21 cellular contexts compared by ENCODE assay signal in the genomic region with DNA sequence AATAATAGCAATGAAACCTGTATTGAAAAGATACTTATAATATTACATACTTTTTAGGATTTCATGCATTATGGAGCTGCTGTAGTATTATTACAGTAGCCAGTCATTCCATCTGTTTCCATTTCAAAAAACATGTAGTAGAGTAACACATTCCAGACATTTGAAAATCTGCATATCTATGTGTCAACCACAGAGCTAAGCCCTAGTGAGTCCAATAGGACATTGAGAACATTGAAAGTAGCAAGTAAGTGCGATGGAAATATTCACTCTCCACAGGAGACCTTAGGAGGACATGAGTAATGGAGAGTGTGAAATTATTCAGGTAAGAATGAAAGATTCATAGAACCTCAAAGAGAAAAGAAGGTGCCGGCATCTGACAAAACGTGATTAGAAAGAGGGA. TPM values are rescaled to one million over a fixed set of nuclear protein-coding genes. Genes with fewer than 3 reads are reported as not detected.
DNase-seq lines count a peak whose midpoint lies in the region; ATAC-seq, FAIRE-seq and TF ChIP-seq lines count a peak whose summit lies in the region.
"Had no signal": no experiment of that assay in that cellular context is flagged by ENCODE, and none has a peak within 500 bp of the region (broad histone marks: within the 10 kb centered on the region; RNA-seq: fewer than 3 reads in every experiment).

No MANE protein-coding gene starts in this region.

- H3F3A ChIP-seq in GM23338 (replicated peaks; ENCODE audit: low read depth), result no peaks in the 10 kb centered on the region

- H3K36me3 Mint-ChIP-seq in GM23338 (ENCODE audit: low read depth) (peaks cover 69% of the 10 kb centered on the region), WTC11 (peaks cover 43% of the 10 kb centered on the region), memory B cell (peaks cover 19% of the 10 kb centered on the region)

- H3K27ac Mint-ChIP-seq in GM23338 (peak overlapping the region; percentile 64), WTC11 (peak overlapping the region; percentile 83), memory B cell (peak overlapping the region; percentile 31)

- H3K27me3 ChIP-seq in GM23338 (ENCODE audit: insufficient read depth), result no peaks in the 10 kb centered on the region

- peaks cover 14% of the 10 kb centered on the region; the same call in 2 of the 3 replicates for H3K4me1 ChIP-seq in A549
- peaks cover 14% of the 10 kb centered on the region for H3K4me1 ChIP-seq in GM23338 (ENCODE audit: insufficient read depth)

- ATAC-seq in A549 (no peak), GM23338 (no peak; the same call in 1 of the 3 replicates), WTC11 (peak; percentile 56), memory B cell (ENCODE audit: low read depth) (no peak), HG03469 (IDR thresholded peaks at IDR 0.05; ENCODE audit: unreplicated experiment) (no peak)

- H3K4me2 ChIP-seq in A549, result no peak overlapping the region
- no peak overlapping the region for H3K4me2 ChIP-seq in GM23338
- H3K4me2 ChIP-seq: KMS-11, PC-9 had no signal

- CTCF ChIA-PET in A549 (lab: Yijun Ruan, JAX) (interaction anchor here (1.8 kb wide), 1 partner anchor 16 kb away, joined by 7 read pairs; the partner anchor contains the start of gene NSMCE4A), WTC11 (lab: Charles Lee) (interaction anchor here (1.0 kb wide), 1 partner anchor 153 kb away, joined by 3 read pairs; no protein-coding TSS in a partner anchor)

- H4K20me1 ChIP-seq in GM23338 (replicated peaks; ENCODE audit: insufficient read depth), result no peaks in the 10 kb centered on the region

- POLR2A ChIA-PET in A549 (lab: Yijun Ruan, JAX) (no interaction called here), WTC11 (lab: Charles Lee) (interaction anchor here (0.9 kb wide), 1 partner anchor 16 kb away, joined by 3 read pairs; no protein-coding TSS in a partner anchor)

- peak; percentile 7 for FAIRE-seq in A549 (lab: Jason Lieb, UNC)
- no peak for FAIRE-seq in RCC 7860 (lab: Jason Lieb, UNC)
- FAIRE-seq: GM19239 had no signal

- H3K27me3 Mint-ChIP-seq in GM23338 (ENCODE audit: insufficient read depth, low read depth, poor library complexity) (peaks cover 2% of the 10 kb centered on the region), WTC11 (ENCODE audit: low read depth) (no peaks in the 10 kb centered on the region), memory B cell (no peaks in the 10 kb centered on the region)
- H3K27me3 Mint-ChIP-seq: CD4-positive, CD25-positive, alpha-beta regulatory T cell had no signal

- WGBS in A549 (ENCODE audit: missing lambda C conversion rate), result 95% methylated on average over 3 of the region's 3 CpGs

- no peak for TF ChIP-seq RAD21 in A549 (conservative IDR thresholded peaks at IDR 0.05 in 1 of 2, IDR thresholded peaks at IDR 0.05 in 1 of 2)

- DNase-seq in A549 (ENCODE audit: low read depth in 1 of 2, low spot score in 1 of 2) (no peak), GM23338 (ENCODE audit: low spot score) (no peak), WTC11 (ENCODE audit: low spot score) (no peak), memory B cell (ENCODE audit: low spot score in 2 of 2) (no peak), inferior parietal cortex (ENCODE audit: extremely low spot score) (no peak), RCC 7860 (ENCODE audit: low spot score) (no peak)
- DNase-seq: CD4-positive, CD25-positive, alpha-beta regulatory T cell; DMS79; IMR-90; NCI-H1092 treated with DMSO at 0.1 percent for 48 hours; NCI-H1436 treated with DMSO at 0.1 percent for 48 hours; NCI-H2029; NCI-H226; NCI-H510A treated with DMSO at 0.1 percent for 48 hours; NCI-H748 treated with DMSO at 0.1 percent for 48 hours; PC-9; SIG-M5 had no signal

- H3K4me1 Mint-ChIP-seq in GM23338 (peaks cover 18% of the 10 kb centered on the region; the same call in 2 of the 3 replicates), WTC11 (peaks cover 14% of the 10 kb centered on the region), memory B cell (no peaks in the 10 kb centered on the region)

- H3K36me3 ChIP-seq in GM23338 (ENCODE audit: insufficient read depth), result 0 out of 2 replicates have a peak, but pooled peaks cover 8% of the 10 kb centered on the region

- H3K4me3 ChIP-seq in A549 (no peak overlapping the region), GM23338 (no peak overlapping the region)
- H3K4me3 ChIP-seq: PC-9 had no signal

- no peaks in the 10 kb centered on the region for H3K9me3 ChIP-seq in A549

- TF ChIP-seq POLR2A in A549 (IDR thresholded peaks at IDR 0.05; ENCODE audit: low read length), result no peak

- H3K9me3 Mint-ChIP-seq in GM23338 (no peaks in the 10 kb centered on the region), WTC11 (no peaks in the 10 kb centered on the region), memory B cell (no peaks in the 10 kb centered on the region)
- H3K9me3 Mint-ChIP-seq: CD4-positive, CD25-positive, alpha-beta regulatory T cell had no signal

- no peaks in the 10 kb centered on the region for H3K79me2 ChIP-seq in GM23338 (replicated peaks; ENCODE audit: insufficient read depth)

- H3K27ac ChIP-seq in A549 (no peak overlapping the region), GM23338 (ENCODE audit: low read depth) (no peak overlapping the region)
- H3K27ac ChIP-seq: HL-60, KMS-11, PC-9 had no signal

- TF ChIP-seq EP300 in A549 (IDR thresholded peaks at IDR 0.05), result no peak

- no peaks in the 10 kb centered on the region for H3K9me2 ChIP-seq in GM23338 (ENCODE audit: insufficient read depth)

- TF ChIP-seq CTCF in A549 (IDR thresholded peaks at IDR 0.05) (no peak), GM23338 (conservative IDR thresholded peaks at IDR 0.05; ENCODE audit: low read depth in 2 of 2) (no peak), WTC11 (IDR thresholded peaks at IDR 0.05) (no peak)

- H2AFZ ChIP-seq in GM23338, result no peak overlapping the region
- H2AFZ ChIP-seq: PC-9 had no signal

- H3K4me3 Mint-ChIP-seq in GM23338 (peak overlapping the region; percentile 8; the same call in 1 of the 3 replicates), WTC11 (no peak overlapping the region), memory B cell (no peak overlapping the region)
- H3K4me3 Mint-ChIP-seq: CD4-positive, CD25-positive, alpha-beta regulatory T cell had no signal

TF ChIP-seq in A549, 52 proteins besides CTCF, POLR2A, EP300 and RAD21 (continues in another document):
- TF ChIP-seq NPAS2 (CRISPR knock-in tag; IDR thresholded peaks at IDR 0.05; ENCODE audit: borderline replicate concordance), result no peak
- TF ChIP-seq ATOH8 (CRISPR knock-in tag; IDR thresholded peaks at IDR 0.05; ENCODE audit: low read depth), result no peak

TF ChIP-seq in GM23338, 12 proteins besides CTCF, POLR2A, EP300 and RAD21 (continues in another document):
- TF ChIP-seq NANOG (IDR thresholded peaks at IDR 0.05; ENCODE audit: borderline replicate concordance) (no peak), STAT1 (IDR thresholded peaks at IDR 0.05; ENCODE audit: unreplicated experiment) (no peak), EZH2phosphoT487 (IDR thresholded peaks at IDR 0.05; ENCODE audit: unreplicated experiment) (no peak), EZH2 (IDR thresholded peaks at IDR 0.05; ENCODE audit: low read depth, unreplicated experiment) (no peak)

TF ChIP-seq in WTC11, 78 proteins besides CTCF, POLR2A, EP300 and RAD21 (continues in another document):
- no peak for TF ChIP-seq HMGXB4 (CRISPR knock-in tag; IDR thresholded peaks at IDR 0.05)
- no peak for TF ChIP-seq RORB (CRISPR knock-in tag; IDR thresholded peaks at IDR 0.05)
- TF ChIP-seq HMGA2 (CRISPR knock-in tag; IDR thresholded peaks at IDR 0.05), result no peak
- TF ChIP-seq TP53 (CRISPR knock-in tag; IDR thresholded peaks at IDR 0.05), result no peak
- TF ChIP-seq ELF4 (CRISPR knock-in tag; IDR thresholded peaks at IDR 0.05; ENCODE audit: low read depth), result no peak

RNA-seq across cellular contexts. Expression of gene NSMCE4A, which starts 15.3 kb away (rescaled TPM):
- 135 and 172 TPM in 2 replicates for polyA plus RNA-seq in A549 (2011; rRNA removed)
- polyA plus RNA-seq in A549 (2012; cell fraction: cytosol; rRNA removed), result 82.8 and 89.8 TPM in 2 replicates
- polyA plus RNA-seq in A549 (2012; cell fraction: nucleus; rRNA removed), result 91.4 and 94.5 TPM in 2 replicates
- 61.9 to 70.6 TPM (median 67.2 TPM) in 3 replicates for polyA plus RNA-seq in A549 (2017; fragmentation: RNase III; extraction: RNeasy Plus Mini Kit Qiagen cat#74134 plus additional on column Dnase treatment)
- 20.1 and 20.8 TPM in 2 replicates for polyA minus RNA-seq in A549 (2011; rRNA and poly(A)+ RNA removed)
- total RNA-seq in GM23338 (2014; rRNA removed; shearing (Covaris generic)), result 74.6 and 84.8 TPM in 2 replicates
- 85.3 and 94.9 TPM in 2 replicates for polyA plus RNA-seq in GM23338 (2016; fragmentation: Nextera tagmentation; extraction: Ambion mirVana)
- total RNA-seq in WTC11 (2021), result 61.8 to 64.9 TPM (median 64.4 TPM) in 3 replicates

RNA-seq across cellular contexts. Expression of gene TACC2, which starts 29.3 kb away (rescaled TPM):
- 128 and 170 TPM in 2 replicates for polyA plus RNA-seq in A549 (2011; rRNA removed)
- 61.6 and 75.3 TPM in 2 replicates for polyA plus RNA-seq in A549 (2012; cell fraction: cytosol; rRNA removed)
- 84.2 and 116 TPM in 2 replicates for polyA plus RNA-seq in A549 (2012; cell fraction: nucleus; rRNA removed)
- polyA plus RNA-seq in A549 (2017; fragmentation: RNase III; extraction: RNeasy Plus Mini Kit Qiagen cat#74134 plus additional on column Dnase treatment), result 66.2 to 83.3 TPM (median 81.8 TPM) in 3 replicates
- polyA minus RNA-seq in A549 (2011; rRNA and poly(A)+ RNA removed), result 89.1 and 99.2 TPM in 2 replicates
- total RNA-seq in GM23338 (2014; rRNA removed; shearing (Covaris generic)), result 24.2 and 35.9 TPM in 2 replicates
- 25.8 and 30.8 TPM in 2 replicates for polyA plus RNA-seq in GM23338 (2016; fragmentation: Nextera tagmentation; extraction: Ambion mirVana)
- total RNA-seq in WTC11 (2021), result 22.2 to 28.9 TPM (median 23.1 TPM) in 3 replicates
- total RNA-seq: CD4-positive, CD25-positive, alpha-beta regulatory T cell had no signal
- polyA plus RNA-seq: CD4-positive, CD25-positive, alpha-beta regulatory T cell had no signal

RNA-seq across cellular contexts. Expression of gene ATE1, which starts 31.8 kb away (rescaled TPM):
- 56.6 and 58.8 TPM in 2 replicates for polyA plus RNA-seq in A549 (2011; rRNA removed)
- polyA plus RNA-seq in A549 (2012; cell fraction: cytosol; rRNA removed), result 6.8 and 8.2 TPM in 2 replicates
- polyA plus RNA-seq in A549 (2012; cell fraction: nucleus; rRNA removed), result 3.2 and 6.3 TPM in 2 replicates
- polyA plus RNA-seq in A549 (2017; fragmentation: RNase III; extraction: RNeasy Plus Mini Kit Qiagen cat#74134 plus additional on column Dnase treatment), result 23.7 to 27.2 TPM (median 25.0 TPM) in 3 replicates
- 59.0 and 61.5 TPM in 2 replicates for polyA minus RNA-seq in A549 (2011; rRNA and poly(A)+ RNA removed)
- 24.5 and 26.1 TPM in 2 replicates for total RNA-seq in GM23338 (2014; rRNA removed; shearing (Covaris generic))
- polyA plus RNA-seq in GM23338 (2016; fragmentation: Nextera tagmentation; extraction: Ambion mirVana), result 17.4 and 20.4 TPM in 2 replicates
- total RNA-seq in WTC11 (2021), result 20.5 to 23.8 TPM (median 22.6 TPM) in 3 replicates

Comparison
In these comparisons a context has a peak if more than half of its experiments do, and no peak if none do; other contexts are left out.
1. H3K27ac Mint-ChIP-seq: peak in every context shown above with its lines; median percentile 83 in WTC11; 64 in GM23338; 31 in memory B cell.